8 cellular contexts compared by ENCODE assay signal in genomic region chr20:31661625-31662371, GRCh38. TPM values are rescaled to one million over a fixed set of nuclear protein-coding genes. Genes with fewer than 3 reads are reported as not detected.
A peak's percentile ranks its signal among the peaks of the same experiment; 100 is the strongest.
DNase-seq lines count a peak whose midpoint lies in the region; ATAC-seq, FAIRE-seq and TF ChIP-seq lines count a peak whose summit lies in the region.

No MANE protein-coding gene starts in this region.

- no peaks in the 10 kb centered on the region for H3K9me3 ChIP-seq in HepG2 (ENCODE audit: low read length)

- TF ChIP-seq POLR2A in HepG2 (IDR thresholded peaks at IDR 0.05; ENCODE audit: insufficient read depth in 1 of 2, low read depth in 2 of 2, low read length in 2 of 2) = peak; percentile 56 to 87; a peak in 3 of 4 replicates

- peak overlapping the region; percentile 64 for H3K9ac ChIP-seq in HepG2 (ENCODE audit: insufficient read depth, low read depth, low read length)

- ATAC-seq in HG03103 (IDR thresholded peaks at IDR 0.05; ENCODE audit: low read depth, unreplicated experiment) (peak; percentile 60), HepG2 (peak; percentile 36)

- POLR2A ChIA-PET in activated CD4-positive, alpha-beta T cell treated with anti-CD3 and anti-CD28 coated beads, Interleukin-2, amount 10 ng/mL, durations not matched to agents 7 days and 5 days (lab: Charles Lee) = interaction anchor here (1.1 to 2.1 kb wide), 2 partner anchors 59 to 62 kb away, joined by 3 to 25 read pairs; partner anchors contain the start of gene BCL2L1
- POLR2A ChIA-PET in HepG2 (lab: Yijun Ruan, JAX) = interaction anchor here (0.5 to 16.2 kb wide), 17 partner anchors 10 to 116 kb away, joined by 3 to 1981 read pairs (median 5); partner anchors contain the start of genes BCL2L1, ID1 and TPX2

- no peaks in the 10 kb centered on the region for H3K27me3 ChIP-seq in HepG2 (ENCODE audit: control insufficient read depth in 1 of 2, insufficient read depth in 2 of 2, low read length in 2 of 2)

- H3K27me3 Mint-ChIP-seq in activated CD4-positive, alpha-beta T cell treated with anti-CD3 and anti-CD28 coated beads, Interleukin-2, amount 10 ng/mL, durations not matched to agents 7 days and 5 days = no peaks in the 10 kb centered on the region
- H3K27me3 Mint-ChIP-seq in dendritic cell treated with granulocyte-macrophage colony-stimulating factor and Interleukin-4, amounts not matched to agents 40 ng/mL and 50 ng/mL, for 4 days = peaks cover 1% of the 10 kb centered on the region

- H3K4me3 Mint-ChIP-seq in activated CD4-positive, alpha-beta T cell treated with anti-CD3 and anti-CD28 coated beads, Interleukin-2, amount 10 ng/mL, durations not matched to agents 7 days and 5 days = peak overlapping the region; percentile 63
- H3K4me3 Mint-ChIP-seq in dendritic cell treated with granulocyte-macrophage colony-stimulating factor and Interleukin-4, amounts not matched to agents 40 ng/mL and 50 ng/mL, for 4 days = peak overlapping the region; percentile 74

- no peak for TF ChIP-seq EP300 in HepG2 (IDR thresholded peaks at IDR 0.05; ENCODE audit: low read depth in 2 of 2, low read length in 2 of 2)
- TF ChIP-seq EP300 in HepG2 (CRISPR knock-in tag; IDR thresholded peaks at IDR 0.05; ENCODE audit: borderline replicate concordance) = no peak

- H3K36me3 ChIP-seq in HepG2 (replicated peaks in 1 of 2; ENCODE audit: control insufficient read depth in 1 of 2, insufficient read depth in 2 of 2, low read length in 2 of 2) = peaks cover 20 to 22% of the 10 kb centered on the region in 2 experiments

- H3K4me1 Mint-ChIP-seq in activated CD4-positive, alpha-beta T cell treated with anti-CD3 and anti-CD28 coated beads, Interleukin-2, amount 10 ng/mL, durations not matched to agents 7 days and 5 days = peaks cover 52% of the 10 kb centered on the region
- H3K4me1 Mint-ChIP-seq in dendritic cell treated with granulocyte-macrophage colony-stimulating factor and Interleukin-4, amounts not matched to agents 40 ng/mL and 50 ng/mL, for 4 days (ENCODE audit: low read depth) = peaks cover 40% of the 10 kb centered on the region

- peak overlapping the region; percentile 88 for H3K27ac Mint-ChIP-seq in activated CD4-positive, alpha-beta T cell treated with anti-CD3 and anti-CD28 coated beads, Interleukin-2, amount 10 ng/mL, durations not matched to agents 7 days and 5 days
- peak overlapping the region; percentile 65 for H3K27ac Mint-ChIP-seq in dendritic cell treated with granulocyte-macrophage colony-stimulating factor and Interleukin-4, amounts not matched to agents 40 ng/mL and 50 ng/mL, for 4 days

- no peak overlapping the region for H2AFZ ChIP-seq in HepG2 (ENCODE audit: low read length)

- H3K79me2 ChIP-seq in HepG2 (ENCODE audit: insufficient read depth, low read length) = peaks cover 11% of the 10 kb centered on the region

- BruUV-seq in HepG2 (replicated peaks; lab: Mats Ljungman, UMichigan) = TSS peak; percentile 90

- no peaks in the 10 kb centered on the region for H3K9me3 Mint-ChIP-seq in activated CD4-positive, alpha-beta T cell treated with anti-CD3 and anti-CD28 coated beads, Interleukin-2, amount 10 ng/mL, durations not matched to agents 7 days and 5 days
- H3K9me3 Mint-ChIP-seq in dendritic cell treated with granulocyte-macrophage colony-stimulating factor and Interleukin-4, amounts not matched to agents 40 ng/mL and 50 ng/mL, for 4 days = no peaks in the 10 kb centered on the region

- peak; percentile 91 for TF ChIP-seq CTCF in HepG2 (CRISPR knock-in tag; IDR thresholded peaks at IDR 0.05)

- H4K20me1 ChIP-seq in HepG2 (ENCODE audit: insufficient read depth, low read length) = peaks cover 7% of the 10 kb centered on the region; the same call in 1 of the 2 replicates

- intact Hi-C loops in dendritic cell treated with granulocyte-macrophage colony-stimulating factor and Interleukin-4, amounts not matched to agents 40 ng/mL and 50 ng/mL, for 4 days (cut with micrococcal nuclease) = loop anchor here (1.0 kb wide), 1 partner anchor 62 kb away; no protein-coding TSS in a partner anchor
- intact Hi-C loops in HepG2 (cut with micrococcal nuclease; ENCODE audit: unreplicated experiment) = loop anchor here (5.0 kb wide), 1 partner anchor 36 kb away; no protein-coding TSS in a partner anchor

- DNase-seq in NCI-H446 (lab: John Stamatoyannopoulos, UW) = peak; percentile 64 to 68
- DNase-seq in NCI-H446 treated with DMSO at 0.1 percent for 48 hours (lab: John Stamatoyannopoulos, UW) = no peak
- peak; percentile 87 for DNase-seq in NCI-H345 (lab: John Stamatoyannopoulos, UW)
- DNase-seq in activated CD4-positive, alpha-beta T cell treated with anti-CD3 and anti-CD28 coated beads, Interleukin-2, amount 10 ng/mL, durations not matched to agents 7 days and 5 days = peak; percentile 79
- peak; percentile 76 for DNase-seq in HepG2 (ENCODE audit: low spot score)
- peak; percentile 73 to 78 for DNase-seq in stimulated activated CD4-positive, alpha-beta T cell treated with anti-CD3 and anti-CD28 coated beads, Interleukin-2, amount 100 ng/mL, for 48 hours

- WGBS in HepG2 (ENCODE audit: low lambda C conversion rate) = 13% methylated on average over 26 of the region's 31 CpGs

- peak overlapping the region; percentile 91 for H3K4me2 ChIP-seq in HepG2 (ENCODE audit: low read depth, low read length)

- peak overlapping the region; percentile 41 for H3K27ac ChIP-seq in HepG2 (ENCODE audit: extremely low read length, insufficient read depth, low read length)

- H3K4me1 ChIP-seq in HepG2 (ENCODE audit: insufficient read depth, low read length) = peaks cover 64% of the 10 kb centered on the region

- peak; percentile 58 for FAIRE-seq in HepG2 (lab: Jason Lieb, UNC)

- CTCF ChIA-PET in activated CD4-positive, alpha-beta T cell treated with anti-CD3 and anti-CD28 coated beads, Interleukin-2, amount 10 ng/mL, durations not matched to agents 7 days and 5 days (lab: Charles Lee) = interaction anchor here (0.7 to 9.9 kb wide), 22 partner anchors 9 to 81 kb away, joined by 3 to 219 read pairs (median 7); partner anchors contain the start of genes BCL2L1 and TPX2
- CTCF ChIA-PET in HepG2 (lab: Yijun Ruan, JAX; ENCODE audit: low intra/inter-chr PET ratio, low total read pairs) = interaction anchor here (0.9 to 5.9 kb wide), 6 partner anchors 16 to 77 kb away, joined by 3 to 100 read pairs (median 4); partner anchors contain the start of genes BCL2L1 and TPX2

- TF ChIP-seq RAD21 in HepG2 (CRISPR knock-in tag; IDR thresholded peaks at IDR 0.05) = peak; percentile 91; the same call in 1 of the 2 replicates

- H3K36me3 Mint-ChIP-seq in activated CD4-positive, alpha-beta T cell treated with anti-CD3 and anti-CD28 coated beads, Interleukin-2, amount 10 ng/mL, durations not matched to agents 7 days and 5 days (ENCODE audit: low read depth) = peaks cover 18% of the 10 kb centered on the region
- peaks cover 31% of the 10 kb centered on the region for H3K36me3 Mint-ChIP-seq in dendritic cell treated with granulocyte-macrophage colony-stimulating factor and Interleukin-4, amounts not matched to agents 40 ng/mL and 50 ng/mL, for 4 days (ENCODE audit: low read depth)

- H3K4me3 ChIP-seq in HepG2 (replicated peaks in 1 of 3; ENCODE audit: insufficient read depth in 1 of 3, low read depth in 2 of 3, low read length in 3 of 3) = peak overlapping the region; percentile 20 to 66 (median 40)

- in situ Hi-C loops in HepG2 (cut with HindIII; ENCODE audit: extremely low pct_ligation_motif_present, low pct_unique_long_range_greater_than_20kb) = loop anchor here (5.0 kb wide), 1 partner anchor 61 kb away; the partner anchor contains the start of gene BCL2L1

RNA-seq across cellular contexts. Expression of gene COX4I2, which starts 24.1 kb away (rescaled TPM):
- not detected for total RNA-seq in activated CD4-positive, alpha-beta T cell treated with anti-CD3 and anti-CD28 coated beads, Interleukin-2, amount 10 ng/mL, durations not matched to agents 7 days and 5 days
- total RNA-seq in HepG2 (2016; rRNA removed; fragmentation: Illumina TruSeq; extraction: Trizol) = not detected in 2 replicates
- total RNA-seq in HepG2 (2016; cell fraction: cytosol; rRNA removed; fragmentation: Illumina TruSeq; extraction: Trizol; ENCODE audit: low read depth) = not detected in 2 replicates
- not detected in 2 replicates for total RNA-seq in HepG2 (2016; cell fraction: insoluble cytoplasmic fraction; rRNA removed; fragmentation: Illumina TruSeq; extraction: Trizol)
- not detected in 2 replicates for total RNA-seq in HepG2 (2016; cell fraction: membrane; rRNA removed; fragmentation: Illumina TruSeq; extraction: Trizol)
- total RNA-seq in HepG2 (2016; cell fraction: nucleus; rRNA removed; fragmentation: Illumina TruSeq; extraction: Trizol) = not detected in 2 replicates
- polyA plus RNA-seq in HepG2 (2011; rRNA removed) = 0.74 and 1.1 TPM in 2 replicates
- polyA plus RNA-seq in HepG2 (2011; cell fraction: cytosol; rRNA removed) = 0.97 and 1.4 TPM in 2 replicates
- 0.31 TPM in 1 of 2 replicates, not detected in the other for polyA plus RNA-seq in HepG2 (2011; cell fraction: nucleus; rRNA removed)
- 0.61 and 0.68 TPM in 2 replicates for polyA plus RNA-seq in HepG2 (2012)
- polyA plus RNA-seq in HepG2 (2016; cell fraction: cytosol; fragmentation: Illumina TruSeq; extraction: Trizol; ENCODE audit: low read depth) = not detected in 2 replicates
- polyA plus RNA-seq in HepG2 (2016; cell fraction: insoluble cytoplasmic fraction; fragmentation: Illumina TruSeq; extraction: Trizol; ENCODE audit: low read depth) = not detected in 2 replicates
- not detected in 2 replicates for polyA plus RNA-seq in HepG2 (2016; cell fraction: membrane; fragmentation: Illumina TruSeq; extraction: Trizol; ENCODE audit: low read depth)
- not detected in 2 replicates for polyA plus RNA-seq in HepG2 (2016; cell fraction: nucleus; fragmentation: Illumina TruSeq; extraction: Trizol; ENCODE audit: insufficient read depth, low read depth)
- polyA minus RNA-seq in HepG2 (2011; rRNA and poly(A)+ RNA removed; ENCODE audit: low replicate concordance) = not detected in 2 replicates
- not detected in 2 replicates for polyA minus RNA-seq in HepG2 (2011; cell fraction: cytosol; rRNA and poly(A)+ RNA removed)
- polyA minus RNA-seq in HepG2 (2011; cell fraction: nucleus; rRNA and poly(A)+ RNA removed) = not detected in 2 replicates

RNA-seq across cellular contexts. Expression of gene ID1, which starts 56.7 kb away (rescaled TPM):
- total RNA-seq in activated CD4-positive, alpha-beta T cell treated with anti-CD3 and anti-CD28 coated beads, Interleukin-2, amount 10 ng/mL, durations not matched to agents 7 days and 5 days = 1 to 10 TPM in 1 of 2 experiments, under 1 TPM in 1; 0.85 to 1.4 TPM
- total RNA-seq in HepG2 (2016; rRNA removed; fragmentation: Illumina TruSeq; extraction: Trizol) = 315 and 419 TPM in 2 replicates
- total RNA-seq in HepG2 (2016; cell fraction: cytosol; rRNA removed; fragmentation: Illumina TruSeq; extraction: Trizol; ENCODE audit: low read depth) = 421 and 422 TPM in 2 replicates
- total RNA-seq in HepG2 (2016; cell fraction: insoluble cytoplasmic fraction; rRNA removed; fragmentation: Illumina TruSeq; extraction: Trizol) = 297 and 421 TPM in 2 replicates
- 329 and 339 TPM in 2 replicates for total RNA-seq in HepG2 (2016; cell fraction: membrane; rRNA removed; fragmentation: Illumina TruSeq; extraction: Trizol)
- total RNA-seq in HepG2 (2016; cell fraction: nucleus; rRNA removed; fragmentation: Illumina TruSeq; extraction: Trizol) = 273 and 295 TPM in 2 replicates
- polyA plus RNA-seq in HepG2 (2011; rRNA removed) = 258 and 320 TPM in 2 replicates
- polyA plus RNA-seq in HepG2 (2011; cell fraction: cytosol; rRNA removed) = 494 and 1,223 TPM in 2 replicates
- 541 and 1,398 TPM in 2 replicates for polyA plus RNA-seq in HepG2 (2011; cell fraction: nucleus; rRNA removed)
- 119 and 147 TPM in 2 replicates for polyA plus RNA-seq in HepG2 (2012)
- polyA plus RNA-seq in HepG2 (2016; cell fraction: cytosol; fragmentation: Illumina TruSeq; extraction: Trizol; ENCODE audit: low read depth) = 99.0 and 102 TPM in 2 replicates
- polyA plus RNA-seq in HepG2 (2016; cell fraction: insoluble cytoplasmic fraction; fragmentation: Illumina TruSeq; extraction: Trizol; ENCODE audit: low read depth) = 273 and 282 TPM in 2 replicates
- 104 TPM in 2 replicates for polyA plus RNA-seq in HepG2 (2016; cell fraction: membrane; fragmentation: Illumina TruSeq; extraction: Trizol; ENCODE audit: low read depth)
- polyA plus RNA-seq in HepG2 (2016; cell fraction: nucleus; fragmentation: Illumina TruSeq; extraction: Trizol; ENCODE audit: insufficient read depth, low read depth) = 496 and 499 TPM in 2 replicates
- polyA minus RNA-seq in HepG2 (2011; rRNA and poly(A)+ RNA removed; ENCODE audit: low replicate concordance) = 259 and 709 TPM in 2 replicates
- polyA minus RNA-seq in HepG2 (2011; cell fraction: cytosol; rRNA and poly(A)+ RNA removed) = 242 and 434 TPM in 2 replicates
- 194 and 456 TPM in 2 replicates for polyA minus RNA-seq in HepG2 (2011; cell fraction: nucleus; rRNA and poly(A)+ RNA removed)

Comparison
In these comparisons a context has a peak if more than half of its experiments do, and no peak if none do; other contexts are left out.
1. RNA of gene ID1, which starts 56.7 kb away (total RNA-seq): 273 to 422 TPM in HepG2; 0.85 to 1.4 TPM in activated CD4-positive, alpha-beta T cell treated with anti-CD3 and anti-CD28 coated beads, Interleukin-2, amount 10 ng/mL, durations not matched to agents 7 days and 5 days; every median in the first group is over 100 times any median in the second.